In genomic region chr3:66816110-66816761, GRCh38 we compare ENCODE assay signal across 8 cellular contexts.
DNase-seq lines count a peak whose midpoint lies in the region; ATAC-seq and TF ChIP-seq lines count a peak whose summit lies in the region.

No MANE protein-coding gene starts in this region.

- H3K4me3 ChIP-seq in Peyer's patch = no peak overlapping the region
- no peak overlapping the region for H3K4me3 ChIP-seq in dorsolateral prefrontal cortex

- H3K27ac Mint-ChIP-seq in T-helper 2 cell treated with Interferon-gamma antibody and Interleukin-4, amounts not matched to agents 5 μg/mL and 100 μg/mL, for 36 hours = no peak overlapping the region

- H3K4me1 Mint-ChIP-seq in T-helper 2 cell treated with Interferon-gamma antibody and Interleukin-4, amounts not matched to agents 5 μg/mL and 100 μg/mL, for 36 hours (ENCODE audit: low read depth) = no peaks in the 10 kb centered on the region

- ATAC-seq in GM19438 (IDR thresholded peaks at IDR 0.05; ENCODE audit: low read depth, unreplicated experiment) (peak; percentile 64), GM21825 (IDR thresholded peaks at IDR 0.05; ENCODE audit: unreplicated experiment) (no peak)

- no peaks in the 10 kb centered on the region for H3K9me3 Mint-ChIP-seq in T-helper 2 cell treated with Interferon-gamma antibody and Interleukin-4, amounts not matched to agents 5 μg/mL and 100 μg/mL, for 36 hours

- DNase-seq in DMS 273 treated with DMSO at 0.1 percent for 48 hours (lab: John Stamatoyannopoulos, UW) (peak; percentile 44), Peyer's patch (no peak), dorsolateral prefrontal cortex (no peak), lung microvascular endothelial cell (ENCODE audit: low read depth in 2 of 2) (peak; percentile 61 to 69)
- no peak for DNase-seq in T-helper 2 cell treated with Interferon-gamma antibody and Interleukin-4, amounts not matched to agents 5 μg/mL and 100 μg/mL, for 36 hours (ENCODE audit: low spot score)

- no peak overlapping the region for H3K4me3 Mint-ChIP-seq in T-helper 2 cell treated with Interferon-gamma antibody and Interleukin-4, amounts not matched to agents 5 μg/mL and 100 μg/mL, for 36 hours

- no peak for TF ChIP-seq POLR2A in Peyer's patch (IDR thresholded peaks at IDR 0.05)

- no peak overlapping the region for H3K27ac ChIP-seq in Peyer's patch
- no peak overlapping the region for H3K27ac ChIP-seq in dorsolateral prefrontal cortex

- TF ChIP-seq CTCF in LNCAP (IDR thresholded peaks at IDR 0.05) (peak; percentile 42; the same call in 1 of the 2 replicates), Peyer's patch (IDR thresholded peaks at IDR 0.05) (peak in 5 of 6 experiments; percentile 38 to 72 (median 69)), dorsolateral prefrontal cortex (IDR thresholded peaks at IDR 0.05 in 54 of 56, conservative IDR thresholded peaks at IDR 0.05 in 2 of 56; ENCODE audit: low read depth in 1 of 56, partially characterized antibody in 56 of 56) (peak; percentile 51 to 90 (median 76))

- no peaks in the 10 kb centered on the region for H3K9me3 ChIP-seq in Peyer's patch

- no peaks in the 10 kb centered on the region for H3K36me3 Mint-ChIP-seq in T-helper 2 cell treated with Interferon-gamma antibody and Interleukin-4, amounts not matched to agents 5 μg/mL and 100 μg/mL, for 36 hours (ENCODE audit: low read depth)

- H3K36me3 ChIP-seq in Peyer's patch = no peaks in the 10 kb centered on the region

- peaks cover 9% of the 10 kb centered on the region for H3K27me3 Mint-ChIP-seq in T-helper 2 cell treated with Interferon-gamma antibody and Interleukin-4, amounts not matched to agents 5 μg/mL and 100 μg/mL, for 36 hours (ENCODE audit: low read depth)

- no peaks in the 10 kb centered on the region for H3K4me1 ChIP-seq in Peyer's patch

- intact Hi-C loops in dorsolateral prefrontal cortex (cut with DNase I) = loop anchor here (5.0 kb wide), 4 partner anchors 314 to 564 kb away; partner anchors contain the start of gene LRIG1 (in 2 of the 2)

- no peaks in the 10 kb centered on the region for H3K27me3 ChIP-seq in Peyer's patch
- H3K27me3 ChIP-seq in dorsolateral prefrontal cortex = no peaks in the 10 kb centered on the region

Comparison
In these comparisons a context has a peak if more than half of its experiments do, and no peak if none do; other contexts are left out.
1. DNase-seq: peak in DMS 273 treated with DMSO at 0.1 percent for 48 hours (single experiment) and lung microvascular endothelial cell (2 of 2); none in Peyer's patch (0 of 3), dorsolateral prefrontal cortex (0 of 10) and T-helper 2 cell treated with Interferon-gamma antibody and Interleukin-4, amounts not matched to agents 5 μg/mL and 100 μg/mL, for 36 hours (single experiment).
2. Peak in every context shown above with its lines, with median percentiles within 50 percentile points of each other: CTCF ChIP-seq.